ENCODE assay signal across 21 cellular contexts in the genomic region with DNA sequence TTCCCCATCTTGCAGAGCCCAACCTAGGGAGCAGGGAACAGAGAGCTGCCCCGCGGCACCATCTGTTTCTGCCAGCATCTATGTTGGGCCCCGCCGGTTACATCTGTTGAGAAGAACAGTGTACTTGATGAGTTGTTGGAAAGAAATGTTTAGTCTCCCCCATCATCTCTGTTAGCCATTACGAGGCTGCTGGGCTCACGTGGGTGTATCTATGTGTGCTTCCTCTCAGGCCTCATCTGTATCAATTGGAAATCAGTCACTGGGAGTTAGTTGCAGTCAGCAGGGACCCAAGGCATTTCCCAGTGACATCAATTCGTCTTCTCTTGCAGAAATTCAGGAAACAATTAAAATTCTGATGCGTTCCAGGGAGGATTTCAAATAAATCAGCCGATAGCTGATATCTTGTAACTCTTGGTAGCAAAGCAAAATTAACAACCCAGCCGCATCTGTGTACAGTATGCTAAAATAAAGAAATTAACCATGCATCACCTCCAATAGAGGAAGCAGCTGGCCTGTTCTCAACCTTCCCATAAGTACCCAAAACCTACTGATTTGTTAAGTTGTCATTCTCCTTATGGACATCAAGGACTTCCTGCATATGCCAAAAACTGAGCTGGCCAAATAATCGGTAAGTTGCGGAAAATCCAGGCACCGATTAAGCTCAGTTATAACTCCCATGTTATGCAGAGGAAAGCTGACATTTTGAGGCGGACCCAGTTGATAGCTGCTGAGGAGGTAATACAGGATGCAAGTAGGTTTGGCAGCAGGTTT.
DNase-seq lines count a peak whose midpoint lies in the region; TF ChIP-seq lines count a peak whose summit lies in the region.
"Had no signal": no experiment of that assay in that cellular context is flagged by ENCODE, and none has a peak within 500 bp of the region (broad histone marks: within the 10 kb centered on the region; RNA-seq: fewer than 3 reads in every experiment).

No MANE protein-coding gene starts in this region.

- H3K4me3 Mint-ChIP-seq in glutamatergic neuron (ENCODE audit: unreplicated experiment), result peak overlapping the region; percentile 58
- H3K4me3 Mint-ChIP-seq: T-helper 1 cell treated with Interleukin-12 subunit alpha and Interleukin-12 subunit beta and Interleukin-4 antibody, amounts not matched to agents 30 μg/mL and 1 μg/mL, for 36 hours had no signal

- TF ChIP-seq CTCF in glutamatergic neuron (IDR thresholded peaks at IDR 0.05; ENCODE audit: partially characterized antibody, unreplicated experiment) (no peak), RWPE1 (conservative IDR thresholded peaks at IDR 0.05; ENCODE audit: low read depth) (no peak)

- no peak overlapping the region for H3K27ac ChIP-seq in RWPE1
- H3K27ac ChIP-seq: 22Rv1, brain microvascular endothelial cell, C4-2B, heart right ventricle, KMS-11 had no signal

- H3K27ac Mint-ChIP-seq in glutamatergic neuron (ENCODE audit: unreplicated experiment), result peak overlapping the region; percentile 90
- H3K27ac Mint-ChIP-seq: activated T-helper 2 cell treated with anti-CD3 and anti-CD28 coated beads, Interferon-gamma antibody, Interleukin-2, Interleukin-4, amounts not matched to agents 10 μg/mL and 5 μg/mL and 100 μg/mL, durations not matched to agents 14 hours and 24 hours and 36 hours; T-helper 1 cell treated with Interleukin-12 subunit alpha and Interleukin-12 subunit beta and Interleukin-4 antibody, amounts not matched to agents 30 μg/mL and 1 μg/mL, for 36 hours had no signal

- peaks cover 2% of the 10 kb centered on the region for H3K27me3 Mint-ChIP-seq in glutamatergic neuron (ENCODE audit: unreplicated experiment)

- peaks cover 35% of the 10 kb centered on the region for H3K4me1 Mint-ChIP-seq in glutamatergic neuron (ENCODE audit: low read depth, unreplicated experiment)

- DNase-seq in NCI-H82 (lab: John Stamatoyannopoulos, UW) (peak; percentile 66), NCI-H82 treated with DMSO at 0.1 percent for 48 hours (lab: John Stamatoyannopoulos, UW; ENCODE audit: unreplicated experiment) (no peak), NCI-H524 treated with DMSO at 0.1 percent for 48 hours (lab: John Stamatoyannopoulos, UW) (peak; percentile 73), glutamatergic neuron (peak; percentile 54), A172 (ENCODE audit: low spot score) (no peak), RWPE1 (ENCODE audit: low spot score) (no peak), HT-29 (ENCODE audit: low spot score) (no peak), NCI-H1092 treated with DMSO at 0.1 percent for 48 hours (lab: John Stamatoyannopoulos, UW) (no peak)
- DNase-seq: activated CD4-positive, alpha-beta T cell treated with anti-CD3 and anti-CD28 coated beads, Interleukin-2, amount 50 U/mL, for 1 hour; brain microvascular endothelial cell; GOT3; heart right ventricle; NCI-H1048; NCI-H2081 treated with DMSO at 0.1 percent for 48 hours; nucleus accumbens; SIG-M5 had no signal

- H3K36me3 Mint-ChIP-seq in glutamatergic neuron (ENCODE audit: unreplicated experiment), result no peaks in the 10 kb centered on the region

- CTCF ChIA-PET in RWPE1 (lab: Yijun Ruan, JAX), result no interaction called here

- POLR2A ChIA-PET in RWPE1 (lab: Yijun Ruan, JAX; ENCODE audit: low non-redundant PET), result no interaction called here

- peaks cover 2% of the 10 kb centered on the region for H3K9me3 Mint-ChIP-seq in glutamatergic neuron (ENCODE audit: unreplicated experiment)
- H3K9me3 Mint-ChIP-seq: activated T-helper 2 cell treated with anti-CD3 and anti-CD28 coated beads, Interferon-gamma antibody, Interleukin-2, Interleukin-4, amounts not matched to agents 10 μg/mL and 5 μg/mL and 100 μg/mL, durations not matched to agents 14 hours and 24 hours and 36 hours; T-helper 1 cell treated with Interleukin-12 subunit alpha and Interleukin-12 subunit beta and Interleukin-4 antibody, amounts not matched to agents 30 μg/mL and 1 μg/mL, for 36 hours had no signal

Comparison
In these comparisons a context has a peak if more than half of its experiments do, and no peak if none do; other contexts are left out.
1. DNase-seq: peak in NCI-H82 (single experiment), NCI-H524 treated with DMSO at 0.1 percent for 48 hours (single experiment) and glutamatergic neuron (single experiment); none in NCI-H82 treated with DMSO at 0.1 percent for 48 hours (single experiment), A172 (single experiment), RWPE1 (single experiment), HT-29 (single experiment) and NCI-H1092 treated with DMSO at 0.1 percent for 48 hours (single experiment).